ENCODE assay signal across 10 cellular contexts in the genomic region with DNA sequence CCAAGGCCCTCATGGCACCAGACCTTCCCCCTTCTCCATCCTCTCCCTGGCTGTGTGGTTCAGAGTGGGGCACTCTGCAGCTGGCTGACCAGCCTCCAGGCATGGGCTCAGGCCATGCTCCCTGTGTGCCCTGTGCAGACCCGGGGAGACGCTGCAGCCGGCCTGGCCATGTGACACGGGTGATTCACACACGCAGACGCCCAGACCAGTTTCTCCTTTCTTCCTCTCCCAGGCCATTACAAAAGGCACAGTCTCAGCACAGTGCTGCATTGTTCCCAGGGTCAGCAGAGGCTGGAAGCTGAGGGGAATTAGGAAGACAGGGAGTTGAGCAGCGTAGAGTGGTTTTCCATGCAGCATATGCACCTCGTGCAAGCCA.
DNase-seq lines count a peak whose midpoint lies in the region; ATAC-seq and TF ChIP-seq lines count a peak whose summit lies in the region.
"Had no signal": no experiment of that assay in that cellular context is flagged by ENCODE, and none has a peak within 500 bp of the region (broad histone marks: within the 10 kb centered on the region; RNA-seq: fewer than 3 reads in every experiment).

No MANE protein-coding gene starts in this region.

- CTCF ChIA-PET in activated CD8-positive, alpha-beta memory T cell treated with anti-CD3 and anti-CD28 coated beads, Interleukin-2, amount 10 ng/mL, durations not matched to agents 7 days and 5 days (lab: Charles Lee), result interaction anchor here (2.3 kb wide), 1 partner anchor 64 kb away, joined by 8 read pairs; no protein-coding TSS in a partner anchor

- no peak overlapping the region for H3K4me3 ChIP-seq in body of pancreas
- no peak overlapping the region for H3K4me3 ChIP-seq in psoas muscle

- H3K9me3 ChIP-seq in body of pancreas (no peaks in the 10 kb centered on the region), psoas muscle (no peaks in the 10 kb centered on the region)

- no peaks in the 10 kb centered on the region for H3K9me3 Mint-ChIP-seq in activated CD8-positive, alpha-beta memory T cell treated with anti-CD3 and anti-CD28 coated beads, Interleukin-2, amount 10 ng/mL, durations not matched to agents 7 days and 5 days (ENCODE audit: low read depth)
- H3K9me3 Mint-ChIP-seq: immature natural killer cell had no signal

- H3K27ac Mint-ChIP-seq in activated CD8-positive, alpha-beta memory T cell treated with anti-CD3 and anti-CD28 coated beads, Interleukin-2, amount 10 ng/mL, durations not matched to agents 7 days and 5 days, result no peak overlapping the region
- H3K27ac Mint-ChIP-seq: immature natural killer cell had no signal

- H3K4me3 Mint-ChIP-seq in activated CD8-positive, alpha-beta memory T cell treated with anti-CD3 and anti-CD28 coated beads, Interleukin-2, amount 10 ng/mL, durations not matched to agents 7 days and 5 days, result no peak overlapping the region
- H3K4me3 Mint-ChIP-seq: immature natural killer cell had no signal

- H3K27me3 ChIP-seq in body of pancreas (no peaks in the 10 kb centered on the region), psoas muscle (ENCODE audit: insufficient read depth in 3 of 3, low read length in 2 of 3) (no peaks in the 10 kb centered on the region)

- 49 to 79% methylated on average over 4 to 8 of the region's 8 CpGs for WGBS in body of pancreas, 2 donors
- WGBS in psoas muscle, 3 donors, result 45 to 48% (median 47%) methylated on average over 8 of the region's 8 CpGs

- no peaks in the 10 kb centered on the region for H3K27me3 Mint-ChIP-seq in activated CD8-positive, alpha-beta memory T cell treated with anti-CD3 and anti-CD28 coated beads, Interleukin-2, amount 10 ng/mL, durations not matched to agents 7 days and 5 days

- intact Hi-C loops in body of pancreas (cut with DNase I), result loop anchor here (10.0 kb wide), 1 partner anchor 1029 kb away; no protein-coding TSS in a partner anchor
- intact Hi-C loops in psoas muscle (cut with DNase I), result loop anchor here (5.0 to 10.0 kb wide), 7 partner anchors 62 to 1197 kb away; a partner anchor contains a TSS

- TF ChIP-seq CTCF in body of pancreas (IDR thresholded peaks at IDR 0.05), result no peak
- TF ChIP-seq CTCF in psoas muscle (IDR thresholded peaks at IDR 0.05), result no peak

- DNase-seq in Daoy (ENCODE audit: low read depth) (peak; percentile 29), body of pancreas (peak in 2 of 4 donors; percentile 21 to 50), hypothalamus (lab: John Stamatoyannopoulos, UW) (peak in 50 of 51 donors; percentile 29 to 96 (median 86)), psoas muscle (peak; percentile 62 to 75), RKO (ENCODE audit: low spot score) (no peak), NCI-H1930 (lab: John Stamatoyannopoulos, UW) (no peak)
- no peak for DNase-seq in activated CD8-positive, alpha-beta memory T cell treated with anti-CD3 and anti-CD28 coated beads, Interleukin-2, amount 10 ng/mL, durations not matched to agents 7 days and 5 days
- no peak for DNase-seq in stimulated activated CD4-positive, alpha-beta T cell treated with anti-CD3 and anti-CD28 coated beads, Interleukin-4, amount 100 ng/mL, for 24 hours
- DNase-seq: activated gamma-delta T cell treated with Interleukin-2 at 50 U/mL for 16 hours, immature natural killer cell had no signal

- H3K4me1 Mint-ChIP-seq in activated CD8-positive, alpha-beta memory T cell treated with anti-CD3 and anti-CD28 coated beads, Interleukin-2, amount 10 ng/mL, durations not matched to agents 7 days and 5 days, result no peaks in the 10 kb centered on the region
- H3K4me1 Mint-ChIP-seq: immature natural killer cell had no signal

- TF ChIP-seq POLR2A in body of pancreas (IDR thresholded peaks at IDR 0.05), result no peak

- H3K4me1 ChIP-seq in body of pancreas, result no peaks in the 10 kb centered on the region
- H3K4me1 ChIP-seq in psoas muscle, result peaks cover 17% of the 10 kb centered on the region

- peak; percentile 36 for ATAC-seq in body of pancreas
- peak; percentile 47 to 68 (median 62) for ATAC-seq in psoas muscle
- ATAC-seq in activated CD8-positive, alpha-beta memory T cell treated with anti-CD3 and anti-CD28 coated beads, Interleukin-2, amount 10 ng/mL, durations not matched to agents 7 days and 5 days, result no peak

- no peaks in the 10 kb centered on the region for H3K36me3 ChIP-seq in body of pancreas (replicated peaks in 1 of 2; ENCODE audit: insufficient read depth in 1 of 2, low read depth in 2 of 2)
- no peaks in the 10 kb centered on the region for H3K36me3 ChIP-seq in psoas muscle (ENCODE audit: insufficient read depth in 1 of 2, low read depth in 1 of 2)

- no peaks in the 10 kb centered on the region for H3K36me3 Mint-ChIP-seq in activated CD8-positive, alpha-beta memory T cell treated with anti-CD3 and anti-CD28 coated beads, Interleukin-2, amount 10 ng/mL, durations not matched to agents 7 days and 5 days
- H3K36me3 Mint-ChIP-seq: immature natural killer cell had no signal

- no peak overlapping the region for H3K27ac ChIP-seq in body of pancreas
- peak overlapping the region; percentile 2 for H3K27ac ChIP-seq in psoas muscle

Comparison
In these comparisons a context has a peak if more than half of its experiments do, and no peak if none do; other contexts are left out.
1. DNase-seq: peak in Daoy (single experiment), hypothalamus (50 of 51) and psoas muscle (2 of 2); none in RKO (single experiment), activated CD8-positive, alpha-beta memory T cell treated with anti-CD3 and anti-CD28 coated beads, Interleukin-2, amount 10 ng/mL, durations not matched to agents 7 days and 5 days (single experiment), NCI-H1930 (0 of 2) and stimulated activated CD4-positive, alpha-beta T cell treated with anti-CD3 and anti-CD28 coated beads, Interleukin-4, amount 100 ng/mL, for 24 hours (single experiment).